ENCODE assay signal across 2 cellular contexts in genomic region chr2:28320009-28320365, GRCh38.
TF ChIP-seq lines count a peak whose summit lies in the region.

No MANE protein-coding gene starts in this region.

TF ChIP-seq in IMR-90, 13 proteins besides CTCF, POLR2A, EP300 and RAD21:
- TF ChIP-seq USF2 (IDR thresholded peaks at IDR 0.05; ENCODE audit: low read depth, low read length) (no peak), CEBPB (IDR thresholded peaks at IDR 0.05; ENCODE audit: low read depth, low read length) (no peak), MAZ (IDR thresholded peaks at IDR 0.05; ENCODE audit: borderline replicate concordance, low read depth, low read length) (no peak), MAFK (IDR thresholded peaks at IDR 0.05; ENCODE audit: low read depth, low read length) (no peak), NFE2L2 (IDR thresholded peaks at IDR 0.05; ENCODE audit: low read depth, low read length) (no peak), BHLHE40 (IDR thresholded peaks at IDR 0.05; ENCODE audit: low read depth, low read length) (no peak), SMC3 (IDR thresholded peaks at IDR 0.05; ENCODE audit: low read depth, low read length) (no peak), MXI1 (IDR thresholded peaks at IDR 0.05; ENCODE audit: borderline replicate concordance, low read depth, low read length) (no peak), FOS (IDR thresholded peaks at IDR 0.05; ENCODE audit: low read depth, low read length) (no peak), RCOR1 (IDR thresholded peaks at IDR 0.05; ENCODE audit: insufficient replicate concordance, low read length) (no peak)
- TF ChIP-seq, protein P1, sequence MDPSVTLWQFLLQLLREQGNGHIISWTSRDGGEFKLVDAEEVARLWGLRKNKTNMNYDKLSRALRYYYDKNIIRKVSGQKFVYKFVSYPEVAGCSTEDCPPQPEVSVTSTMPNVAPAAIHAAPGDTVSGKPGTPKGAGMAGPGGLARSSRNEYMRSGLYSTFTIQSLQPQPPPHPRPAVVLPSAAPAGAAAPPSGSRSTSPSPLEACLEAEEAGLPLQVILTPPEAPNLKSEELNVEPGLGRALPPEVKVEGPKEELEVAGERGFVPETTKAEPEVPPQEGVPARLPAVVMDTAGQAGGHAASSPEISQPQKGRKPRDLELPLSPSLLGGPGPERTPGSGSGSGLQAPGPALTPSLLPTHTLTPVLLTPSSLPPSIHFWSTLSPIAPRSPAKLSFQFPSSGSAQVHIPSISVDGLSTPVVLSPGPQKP (IDR thresholded peaks at IDR 0.05; ENCODE audit: borderline replicate concordance, low read depth, low read length) = no peak

TF ChIP-seq in H1, 55 proteins besides CTCF, POLR2A, EP300 and RAD21:
- TF ChIP-seq CHD2 (IDR thresholded peaks at IDR 0.05; ENCODE audit: low read length) (no peak), CHD1 (IDR thresholded peaks at IDR 0.05; ENCODE audit: low read depth, low read length) (no peak), NANOG (IDR thresholded peaks at IDR 0.05; ENCODE audit: insufficient read depth, low read depth, low read length, poor library complexity, severe bottlenecking) (no peak), KDM4A (IDR thresholded peaks at IDR 0.05; ENCODE audit: low read depth, low read length, severe bottlenecking) (no peak), SP2 (IDR thresholded peaks at IDR 0.05; ENCODE audit: low read length) (no peak), CEBPB (IDR thresholded peaks at IDR 0.05; ENCODE audit: low read depth, low read length) (no peak), SIX5 (IDR thresholded peaks at IDR 0.05; ENCODE audit: low read depth, low read length) (no peak), TAF7 (optimal IDR thresholded peaks at IDR 0.05; ENCODE audit: borderline replicate concordance, low read depth, low read length) (no peak), BACH1 (IDR thresholded peaks at IDR 0.05; ENCODE audit: low read length) (no peak), CREB1 (IDR thresholded peaks at IDR 0.05) (no peak), JUN (IDR thresholded peaks at IDR 0.05; ENCODE audit: low read depth, low read length) (no peak), CBX5 (IDR thresholded peaks at IDR 0.05; ENCODE audit: low read depth, low read length) (no peak), SP4 (IDR thresholded peaks at IDR 0.05; ENCODE audit: low read length) (no peak), TBP (IDR thresholded peaks at IDR 0.05; ENCODE audit: low read depth, low read length) (no peak), SP1 (IDR thresholded peaks at IDR 0.05; ENCODE audit: low read depth, low read length) (no peak), EGR1 (IDR thresholded peaks at IDR 0.05; ENCODE audit: borderline replicate concordance, low read depth, low read length) (no peak), SIRT6 (IDR thresholded peaks at IDR 0.05; ENCODE audit: low read length) (no peak)
- TF ChIP-seq, protein P2, sequence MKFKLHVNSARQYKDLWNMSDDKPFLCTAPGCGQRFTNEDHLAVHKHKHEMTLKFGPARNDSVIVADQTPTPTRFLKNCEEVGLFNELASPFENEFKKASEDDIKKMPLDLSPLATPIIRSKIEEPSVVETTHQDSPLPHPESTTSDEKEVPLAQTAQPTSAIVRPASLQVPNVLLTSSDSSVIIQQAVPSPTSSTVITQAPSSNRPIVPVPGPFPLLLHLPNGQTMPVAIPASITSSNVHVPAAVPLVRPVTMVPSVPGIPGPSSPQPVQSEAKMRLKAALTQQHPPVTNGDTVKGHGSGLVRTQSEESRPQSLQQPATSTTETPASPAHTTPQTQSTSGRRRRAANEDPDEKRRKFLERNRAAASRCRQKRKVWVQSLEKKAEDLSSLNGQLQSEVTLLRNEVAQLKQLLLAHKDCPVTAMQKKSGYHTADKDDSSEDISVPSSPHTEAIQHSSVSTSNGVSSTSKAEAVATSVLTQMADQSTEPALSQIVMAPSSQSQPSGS (IDR thresholded peaks at IDR 0.05; ENCODE audit: low read length) = no peak
TF ChIP-seq in H1: peak in this region for 0.
